ENCODE assay signal across 9 cellular contexts in the genomic region with DNA sequence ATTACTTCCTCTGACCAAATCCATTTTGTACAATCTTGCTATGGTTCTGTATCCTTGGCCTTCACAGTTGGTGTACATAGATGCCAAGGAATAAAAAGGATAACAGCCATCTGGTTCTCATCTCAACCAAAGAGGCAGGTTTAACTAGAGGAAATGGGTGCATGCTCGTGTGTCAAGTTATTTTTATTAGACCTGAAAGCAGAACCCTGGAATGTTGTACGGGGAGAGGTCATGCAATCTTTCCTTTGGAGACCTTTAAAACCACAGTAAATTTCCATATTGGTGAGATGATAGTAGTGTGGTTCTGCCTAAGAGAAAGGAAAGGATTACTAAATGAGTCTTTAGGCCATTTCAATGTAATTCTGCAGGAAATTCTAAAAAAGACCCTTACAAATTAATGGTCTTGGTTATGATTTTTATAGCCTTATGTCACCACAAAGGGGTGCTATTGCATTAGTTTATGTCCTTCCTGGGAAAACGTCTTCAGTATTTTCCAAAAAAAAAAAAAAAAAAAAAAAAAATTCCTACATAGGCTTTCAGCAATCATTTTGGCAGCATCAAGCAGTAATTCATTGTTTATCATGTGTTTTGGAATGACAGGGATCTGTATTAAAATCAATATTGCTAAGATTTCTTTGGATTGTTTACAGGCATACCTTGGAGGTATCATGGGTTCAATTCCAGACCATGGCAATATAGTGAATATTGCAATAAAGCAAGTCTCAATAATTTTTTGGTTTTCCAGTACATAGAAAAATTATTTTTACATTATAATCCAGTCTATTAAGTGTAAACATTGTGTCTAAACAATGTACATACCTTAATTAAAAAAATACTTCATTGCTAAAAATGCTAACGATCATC.
DNase-seq lines count a peak whose midpoint lies in the region; ATAC-seq, FAIRE-seq and TF ChIP-seq lines count a peak whose summit lies in the region.
"Had no signal": no experiment of that assay in that cellular context is flagged by ENCODE, and none has a peak within 500 bp of the region (broad histone marks: within the 10 kb centered on the region; RNA-seq: fewer than 3 reads in every experiment).

No MANE protein-coding gene starts in this region.

- peaks cover 7% of the 10 kb centered on the region for H3K4me1 Mint-ChIP-seq in astrocyte (ENCODE audit: low read depth, unreplicated experiment)
- no peaks in the 10 kb centered on the region for H3K4me1 Mint-ChIP-seq in activated T-helper 2 cell treated with anti-CD3 and anti-CD28 coated beads, Interferon-gamma antibody, Interleukin-2, Interleukin-4, amounts not matched to agents 10 μg/mL and 5 μg/mL and 100 μg/mL, durations not matched to agents 14 hours and 24 hours and 36 hours (ENCODE audit: low read depth)
- no peaks in the 10 kb centered on the region for H3K4me1 Mint-ChIP-seq in activated CD4-positive, alpha-beta memory T cell treated with anti-CD3 and anti-CD28 coated beads for 36 hours (ENCODE audit: low read depth)
- H3K4me1 Mint-ChIP-seq in CD8-positive, alpha-beta T cell (ENCODE audit: low read depth): no peaks in the 10 kb centered on the region

- H3K4me3 Mint-ChIP-seq in astrocyte (ENCODE audit: unreplicated experiment): no peak overlapping the region
- no peak overlapping the region for H3K4me3 Mint-ChIP-seq in activated T-helper 2 cell treated with anti-CD3 and anti-CD28 coated beads, Interferon-gamma antibody, Interleukin-2, Interleukin-4, amounts not matched to agents 10 μg/mL and 5 μg/mL and 100 μg/mL, durations not matched to agents 14 hours and 24 hours and 36 hours (ENCODE audit: low read depth)
- no peak overlapping the region for H3K4me3 Mint-ChIP-seq in activated CD4-positive, alpha-beta memory T cell treated with anti-CD3 and anti-CD28 coated beads for 36 hours
- no peak overlapping the region for H3K4me3 Mint-ChIP-seq in CD8-positive, alpha-beta T cell

- no peaks in the 10 kb centered on the region for H3K9me3 Mint-ChIP-seq in astrocyte (ENCODE audit: unreplicated experiment)
- no peaks in the 10 kb centered on the region for H3K9me3 Mint-ChIP-seq in activated T-helper 2 cell treated with anti-CD3 and anti-CD28 coated beads, Interferon-gamma antibody, Interleukin-2, Interleukin-4, amounts not matched to agents 10 μg/mL and 5 μg/mL and 100 μg/mL, durations not matched to agents 14 hours and 24 hours and 36 hours
- H3K9me3 Mint-ChIP-seq in activated CD4-positive, alpha-beta memory T cell treated with anti-CD3 and anti-CD28 coated beads for 36 hours: no peaks in the 10 kb centered on the region
- no peaks in the 10 kb centered on the region for H3K9me3 Mint-ChIP-seq in CD8-positive, alpha-beta T cell

- H4K20me1 ChIP-seq in IMR-90 (ENCODE audit: insufficient read depth, low read length) (no peaks in the 10 kb centered on the region), astrocyte (ENCODE audit: insufficient read depth, low read length) (no peaks in the 10 kb centered on the region)

- H3K4me3 ChIP-seq in AG09309 (ENCODE audit: control insufficient read depth, low read depth, low read length): no peak overlapping the region
- no peak overlapping the region for H3K4me3 ChIP-seq in IMR-90 (ENCODE audit: insufficient read depth, low read depth, low read length)
- no peak overlapping the region for H3K4me3 ChIP-seq in astrocyte (ENCODE audit: insufficient read depth, low read depth, low read length)
- H3K4me3 ChIP-seq in left lung: no peak overlapping the region
- H3K4me3 ChIP-seq in CD8-positive, alpha-beta T cell (ENCODE audit: low read depth, low read length): no peak overlapping the region

- H2BK120ac ChIP-seq in IMR-90 (ENCODE audit: low read depth, low read length): peak overlapping the region; percentile 32; the same call in 1 of the 2 replicates

- ATAC-seq in IMR-90 (ENCODE audit: low read depth): peak; percentile 33; the same call in 1 of the 2 replicates
- ATAC-seq in left lung: peak; percentile 57
- no peak for ATAC-seq in GM19351 (IDR thresholded peaks at IDR 0.05; ENCODE audit: unreplicated experiment)
- no peak for ATAC-seq in CD8-positive, alpha-beta T cell
- ATAC-seq: activated CD4-positive, CD25-positive, alpha-beta regulatory T cell treated with anti-CD3 and anti-CD28 coated beads, Interleukin-2, amount 50 U/mL, for 24 hours had no signal

- in situ Hi-C loops in IMR-90 (cut with MboI; ENCODE audit: low sequenced_read_pairs): loop anchor here (5.0 to 25.0 kb wide), 3 partner anchors 514 to 1127 kb away; a partner anchor contains a TSS

- H2BK20ac ChIP-seq in IMR-90 (ENCODE audit: low read depth, low read length): peak overlapping the region; percentile 75

- H3K27me3 ChIP-seq in IMR-90 (ENCODE audit: control insufficient read depth, insufficient read depth, low read length) (no peaks in the 10 kb centered on the region), astrocyte (ENCODE audit: insufficient read depth, low read length) (no peaks in the 10 kb centered on the region), left lung (no peaks in the 10 kb centered on the region)
- H3K27me3 ChIP-seq in CD8-positive, alpha-beta T cell (ENCODE audit: insufficient read depth, low read length): no peaks in the 10 kb centered on the region

- H3K9ac ChIP-seq in IMR-90 (ENCODE audit: low read depth, low read length) (no peak overlapping the region), astrocyte (ENCODE audit: low read length) (no peak overlapping the region)

- H3K4ac ChIP-seq in IMR-90 (ENCODE audit: low read depth, low read length): 0 out of 2 replicates have a peak overlapping the region, but pooled peaks have one; percentile 13

- no peak overlapping the region; the same call in 1 of the 2 replicates for H4K5ac ChIP-seq in IMR-90 (ENCODE audit: low read depth, low read length)

- peaks cover 4% of the 10 kb centered on the region; the same call in 1 of the 2 replicates for H3K4me1 ChIP-seq in IMR-90 (ENCODE audit: control insufficient read depth, insufficient read depth, low read length)
- H3K4me1 ChIP-seq in astrocyte (ENCODE audit: insufficient read depth, low read length): no peaks in the 10 kb centered on the region
- H3K4me1 ChIP-seq in left lung: no peaks in the 10 kb centered on the region
- H3K4me1 ChIP-seq in CD8-positive, alpha-beta T cell (ENCODE audit: insufficient read depth, low read length): no peaks in the 10 kb centered on the region

- TF ChIP-seq CTCF in AG09309 (IDR thresholded peaks at IDR 0.05; ENCODE audit: control insufficient read depth, insufficient read depth, low read depth, low read length, missing control alignments) (peak; percentile 29), IMR-90 (conservative IDR thresholded peaks at IDR 0.05; ENCODE audit: low read depth, low read length) (peak; percentile 73), astrocyte (IDR thresholded peaks at IDR 0.05; ENCODE audit: insufficient read depth, low read depth, low read length) (peak; percentile 45), left lung (IDR thresholded peaks at IDR 0.05) (peak in 1 of 2 donors; percentile 27)
- no peak for TF ChIP-seq CTCF in CD8-positive, alpha-beta T cell (IDR thresholded peaks at IDR 0.05)

- H2AFZ ChIP-seq in IMR-90 (replicated peaks; ENCODE audit: low read length, poor library complexity) (no peak overlapping the region), astrocyte (ENCODE audit: low read depth, low read length) (no peak overlapping the region)

- H3K18ac ChIP-seq in IMR-90 (ENCODE audit: low read depth, low read length): no peak overlapping the region

- H3K36me3 Mint-ChIP-seq in astrocyte (ENCODE audit: low read depth, unreplicated experiment): no peaks in the 10 kb centered on the region
- H3K36me3 Mint-ChIP-seq in activated T-helper 2 cell treated with anti-CD3 and anti-CD28 coated beads, Interferon-gamma antibody, Interleukin-2, Interleukin-4, amounts not matched to agents 10 μg/mL and 5 μg/mL and 100 μg/mL, durations not matched to agents 14 hours and 24 hours and 36 hours (ENCODE audit: low read depth): no peaks in the 10 kb centered on the region
- no peaks in the 10 kb centered on the region for H3K36me3 Mint-ChIP-seq in activated CD4-positive, alpha-beta memory T cell treated with anti-CD3 and anti-CD28 coated beads for 36 hours
- H3K36me3 Mint-ChIP-seq in CD8-positive, alpha-beta T cell: no peaks in the 10 kb centered on the region

- no peak overlapping the region for H3K14ac ChIP-seq in IMR-90 (replicated peaks; ENCODE audit: low read depth, low read length)

- no peak for TF ChIP-seq POLR2A in IMR-90 (IDR thresholded peaks at IDR 0.05; ENCODE audit: low read depth, low read length)

- peak overlapping the region; percentile 15; the same call in 1 of the 2 replicates for H4K91ac ChIP-seq in IMR-90 (ENCODE audit: insufficient read depth, low read depth, low read length)

- H2AK9ac ChIP-seq in IMR-90 (replicated peaks; ENCODE audit: low read depth, low read length, poor library complexity): no peak overlapping the region

- H3K23ac ChIP-seq in IMR-90 (ENCODE audit: low read depth, low read length): 0 out of 2 replicates have a peak overlapping the region, but pooled peaks have one; percentile 12

- WGBS in IMR-90 (ENCODE audit: extremely low coverage in 2 of 2, insufficient read length in 1 of 2), 2 experiments: no CpG with 5 or more reads among the region's 4 CpGs

- BruUV-seq in IMR-90 (replicated peaks; lab: Mats Ljungman, UMichigan): no TSS peak

- H3K9me3 ChIP-seq in IMR-90 (ENCODE audit: control insufficient read depth, insufficient read depth, low read length) (no peaks in the 10 kb centered on the region), astrocyte (ENCODE audit: insufficient read depth, low read depth, low read length) (no peaks in the 10 kb centered on the region), left lung (no peaks in the 10 kb centered on the region)
- no peaks in the 10 kb centered on the region for H3K9me3 ChIP-seq in CD8-positive, alpha-beta T cell (ENCODE audit: low read length)

- H3K9me1 ChIP-seq in IMR-90 (ENCODE audit: insufficient read depth, low read length): no peaks in the 10 kb centered on the region

- no peak overlapping the region for H3K56ac ChIP-seq in IMR-90 (ENCODE audit: extremely low read depth, insufficient read depth, low read length)

- FAIRE-seq in astrocyte (lab: Jason Lieb, UNC): no peak

- H2AK5ac ChIP-seq in IMR-90 (ENCODE audit: low read depth, low read length): no peak overlapping the region

- POLR2A ChIA-PET in IMR-90 (lab: Charles Lee; ENCODE audit: unreplicated experiment): interaction anchor here (0.6 kb wide), 1 partner anchor 665 kb away, joined by 5 read pairs; no protein-coding TSS in a partner anchor
- POLR2A ChIA-PET in activated CD4-positive, alpha-beta memory T cell treated with anti-CD3 and anti-CD28 coated beads for 36 hours (lab: Charles Lee): no interaction called here
- POLR2A ChIA-PET in CD8-positive, alpha-beta T cell (lab: Charles Lee): no interaction called here

- H2BK5ac ChIP-seq in IMR-90 (ENCODE audit: low read depth, low read length, poor library complexity, severe bottlenecking): no peak overlapping the region

- no peaks in the 10 kb centered on the region for H3K79me2 ChIP-seq in astrocyte (ENCODE audit: insufficient read depth, low read length)

- peak; percentile 80 for TF ChIP-seq RAD21 in IMR-90 (IDR thresholded peaks at IDR 0.05; ENCODE audit: low read length)

- H3K4me2 ChIP-seq in IMR-90 (ENCODE audit: low read depth, low read length) (no peak overlapping the region), astrocyte (ENCODE audit: low read length) (no peak overlapping the region)

- CTCF ChIA-PET in IMR-90 (lab: Yijun Ruan, JAX): interaction anchor here (0.5 to 1.3 kb wide), 4 partner anchors 233 to 1132 kb away, joined by 3 read pairs; no protein-coding TSS in a partner anchor
- CTCF ChIA-PET in activated CD4-positive, alpha-beta memory T cell treated with anti-CD3 and anti-CD28 coated beads for 36 hours (lab: Charles Lee): interaction anchor here (1.0 to 1.3 kb wide), 5 partner anchors 9 to 1568 kb away, joined by 3 to 11 read pairs (median 3); no protein-coding TSS in a partner anchor
- CTCF ChIA-PET in CD8-positive, alpha-beta T cell (lab: Charles Lee): interaction anchor here (1.1 to 2.1 kb wide), 5 partner anchors 9 to 1568 kb away, joined by 3 to 9 read pairs (median 5); no protein-coding TSS in a partner anchor

- no peak overlapping the region for H4K8ac ChIP-seq in IMR-90 (ENCODE audit: low read depth in 2 of 2, low read length in 2 of 2)

- DNase-seq in AG09309 (ENCODE audit: low read depth) (peak; percentile 49), IMR-90 (peak; percentile 74), astrocyte (ENCODE audit: low read depth) (peak; percentile 35), left lung (no peak)
- no peak for DNase-seq in activated T-helper 2 cell treated with anti-CD3 and anti-CD28 coated beads, Interferon-gamma antibody, Interleukin-2, Interleukin-4, amounts not matched to agents 10 μg/mL and 5 μg/mL and 100 μg/mL, durations not matched to agents 14 hours and 24 hours and 36 hours (ENCODE audit: low spot score)
- no peak for DNase-seq in activated CD4-positive, alpha-beta memory T cell treated with anti-CD3 and anti-CD28 coated beads for 36 hours
- DNase-seq in CD8-positive, alpha-beta T cell: no peak

- H3K27me3 Mint-ChIP-seq in astrocyte (ENCODE audit: low read depth, unreplicated experiment): no peaks in the 10 kb centered on the region
- H3K27me3 Mint-ChIP-seq in activated T-helper 2 cell treated with anti-CD3 and anti-CD28 coated beads, Interferon-gamma antibody, Interleukin-2, Interleukin-4, amounts not matched to agents 10 μg/mL and 5 μg/mL and 100 μg/mL, durations not matched to agents 14 hours and 24 hours and 36 hours (ENCODE audit: low read depth): peaks cover 5% of the 10 kb centered on the region
- no peaks in the 10 kb centered on the region for H3K27me3 Mint-ChIP-seq in activated CD4-positive, alpha-beta memory T cell treated with anti-CD3 and anti-CD28 coated beads for 36 hours
- peaks cover 6% of the 10 kb centered on the region for H3K27me3 Mint-ChIP-seq in CD8-positive, alpha-beta T cell (ENCODE audit: low read depth)

- no peaks in the 10 kb centered on the region for H3K79me1 ChIP-seq in IMR-90 (ENCODE audit: low read depth in 1 of 2, low read length in 2 of 2)

- intact Hi-C loops in IMR-90 (cut with micrococcal nuclease): loop anchor here (1.0 to 10.0 kb wide), 12 partner anchors 218 to 1437 kb away; no protein-coding TSS in a partner anchor
- intact Hi-C loops in left lung (cut with DNase I): loop anchor here in 1 of 2 donors (5.0 kb wide), 1 partner anchor 1132 kb away; no protein-coding TSS in a partner anchor
- intact Hi-C loops in activated T-helper 2 cell treated with anti-CD3 and anti-CD28 coated beads, Interferon-gamma antibody, Interleukin-2, Interleukin-4, amounts not matched to agents 10 μg/mL and 5 μg/mL and 100 μg/mL, durations not matched to agents 14 hours and 24 hours and 36 hours (cut with micrococcal nuclease): no loop called here
- intact Hi-C loops in activated CD4-positive, alpha-beta memory T cell treated with anti-CD3 and anti-CD28 coated beads for 36 hours (cut with micrococcal nuclease): no loop called here
- intact Hi-C loops in CD8-positive, alpha-beta T cell (cut with DNase I, micrococcal nuclease): no loop called here

- dilution Hi-C loops in IMR-90 (cut with HindIII; ENCODE audit: low sequenced_read_pairs, unreplicated experiment): no loop called here

- no peak overlapping the region for H2BK15ac ChIP-seq in IMR-90 (ENCODE audit: low read depth, low read length)

- no peak overlapping the region for H3K27ac Mint-ChIP-seq in astrocyte (ENCODE audit: unreplicated experiment)
- no peak overlapping the region for H3K27ac Mint-ChIP-seq in activated T-helper 2 cell treated with anti-CD3 and anti-CD28 coated beads, Interferon-gamma antibody, Interleukin-2, Interleukin-4, amounts not matched to agents 10 μg/mL and 5 μg/mL and 100 μg/mL, durations not matched to agents 14 hours and 24 hours and 36 hours
- H3K27ac Mint-ChIP-seq in activated CD4-positive, alpha-beta memory T cell treated with anti-CD3 and anti-CD28 coated beads for 36 hours: no peak overlapping the region
- H3K27ac Mint-ChIP-seq in CD8-positive, alpha-beta T cell: no peak overlapping the region

- H3K27ac ChIP-seq in IMR-90 (ENCODE audit: insufficient read depth, low read length) (no peak overlapping the region), astrocyte (ENCODE audit: low read depth, low read length) (no peak overlapping the region), left lung (no peak overlapping the region)
- H3K27ac ChIP-seq in CD8-positive, alpha-beta T cell (ENCODE audit: low read depth, low read length): no peak overlapping the region

- H3K36me3 ChIP-seq in IMR-90 (ENCODE audit: control insufficient read depth, insufficient read depth, low read length) (no peaks in the 10 kb centered on the region), astrocyte (ENCODE audit: insufficient read depth, low read length) (no peaks in the 10 kb centered on the region), left lung (no peaks in the 10 kb centered on the region)
- H3K36me3 ChIP-seq in CD8-positive, alpha-beta T cell (ENCODE audit: insufficient read depth, low read length): no peaks in the 10 kb centered on the region

Comparison
In these comparisons a context has a peak if more than half of its experiments do, and no peak if none do; other contexts are left out.
1. DNase-seq: peak in AG09309 (single experiment), IMR-90 (single experiment) and astrocyte (single experiment); none in left lung (0 of 2), activated T-helper 2 cell treated with anti-CD3 and anti-CD28 coated beads, Interferon-gamma antibody, Interleukin-2, Interleukin-4, amounts not matched to agents 10 μg/mL and 5 μg/mL and 100 μg/mL, durations not matched to agents 14 hours and 24 hours and 36 hours (single experiment), activated CD4-positive, alpha-beta memory T cell treated with anti-CD3 and anti-CD28 coated beads for 36 hours (single experiment) and CD8-positive, alpha-beta T cell (0 of 7).
2. ATAC-seq: peak in IMR-90 (single experiment) and left lung (single experiment); none in GM19351 (single experiment) and CD8-positive, alpha-beta T cell (single experiment).